Comparison of ENCODE assay signal across 8 cellular contexts in the genomic region with DNA sequence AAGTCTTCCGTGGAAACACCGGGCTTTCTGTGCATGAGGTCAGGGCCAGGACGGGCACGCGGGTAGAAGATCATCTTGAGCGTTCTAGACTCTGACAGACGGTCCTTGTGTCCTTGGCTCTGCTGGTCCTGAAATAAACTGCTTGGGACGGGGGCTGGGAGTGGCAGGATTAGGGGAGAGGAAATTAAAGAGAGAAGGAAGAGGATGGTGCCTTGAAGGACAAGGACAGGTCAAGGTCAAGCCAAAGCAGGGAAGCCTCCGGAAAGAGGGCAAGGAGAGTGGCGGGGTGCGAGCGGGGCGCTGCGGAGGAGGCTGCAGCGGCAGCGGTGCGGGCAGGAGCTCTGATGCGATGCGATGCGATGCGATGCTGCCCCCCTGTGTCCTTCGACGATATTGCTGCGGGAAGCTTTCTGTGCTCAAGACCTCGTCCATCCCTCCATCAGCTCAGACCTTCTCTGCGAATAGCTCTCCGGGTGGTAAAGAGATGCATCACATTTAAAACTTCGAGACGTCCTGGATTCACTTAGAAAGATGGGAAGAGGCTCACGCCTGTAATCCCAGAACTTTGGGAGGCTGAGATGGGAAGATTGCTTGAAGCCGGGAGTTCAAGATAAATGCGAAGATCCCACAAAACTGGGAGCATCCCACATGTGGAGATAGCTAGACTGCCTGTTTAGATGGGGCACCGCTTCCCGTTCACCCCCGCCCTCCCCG.
DNase-seq lines count a peak whose midpoint lies in the region; ATAC-seq and TF ChIP-seq lines count a peak whose summit lies in the region.

No MANE protein-coding gene starts in this region.

- no peak overlapping the region for H3K4me3 ChIP-seq in BJ (ENCODE audit: low read depth, low read length)
- no peak overlapping the region for H3K4me3 ChIP-seq in Jurkat, Clone E6-1 (ENCODE audit: low read length)
- H3K4me3 ChIP-seq in RWPE2 (ENCODE audit: severe bottlenecking) = no peak overlapping the region
- no peak overlapping the region for H3K4me3 ChIP-seq in right lobe of liver

- H3K36me3 ChIP-seq in BJ (ENCODE audit: control insufficient read depth, insufficient read depth, low read length) (no peaks in the 10 kb centered on the region), RWPE2 (ENCODE audit: low read depth) (no peaks in the 10 kb centered on the region), right lobe of liver (no peaks in the 10 kb centered on the region)

- peaks cover 11% of the 10 kb centered on the region for H3K4me1 Mint-ChIP-seq in chondrocyte (ENCODE audit: low read depth)
- no peaks in the 10 kb centered on the region for H3K4me1 Mint-ChIP-seq in stimulated activated naive B cell treated with anti-CD40 and anti-IgM and Interleukin-4, amounts not matched to agents 10 μg/mL and 1 μg/mL and 100 μg/mL, for 72 hours

- ATAC-seq in GM19035 (IDR thresholded peaks at IDR 0.05; ENCODE audit: unreplicated experiment) (peak; percentile 53), RWPE2 (ENCODE audit: low read depth) (peak; percentile 81), right lobe of liver (peak; percentile 82 to 86 (median 84)), HG03457 (IDR thresholded peaks at IDR 0.05; ENCODE audit: unreplicated experiment) (no peak)
- ATAC-seq in stimulated activated naive B cell treated with anti-CD40 and anti-IgM and Interleukin-4, amounts not matched to agents 10 μg/mL and 1 μg/mL and 100 μg/mL, for 72 hours (replicated peaks) = peak; percentile 70 to 73

- H3K4me3 Mint-ChIP-seq in chondrocyte (ENCODE audit: unreplicated experiment) = no peak overlapping the region
- no peak overlapping the region for H3K4me3 Mint-ChIP-seq in stimulated activated naive B cell treated with anti-CD40 and anti-IgM and Interleukin-4, amounts not matched to agents 10 μg/mL and 1 μg/mL and 100 μg/mL, for 72 hours

- H3K27me3 ChIP-seq in BJ (ENCODE audit: control insufficient read depth, insufficient read depth, low read length) = no peaks in the 10 kb centered on the region
- peaks cover 23% of the 10 kb centered on the region for H3K27me3 ChIP-seq in RWPE2 (ENCODE audit: insufficient read depth, poor library complexity, severe bottlenecking)
- no peaks in the 10 kb centered on the region for H3K27me3 ChIP-seq in right lobe of liver

- no peak overlapping the region for H3K27ac Mint-ChIP-seq in chondrocyte (ENCODE audit: unreplicated experiment)
- no peak overlapping the region for H3K27ac Mint-ChIP-seq in stimulated activated naive B cell treated with anti-CD40 and anti-IgM and Interleukin-4, amounts not matched to agents 10 μg/mL and 1 μg/mL and 100 μg/mL, for 72 hours

- no peaks in the 10 kb centered on the region for H3K36me3 Mint-ChIP-seq in chondrocyte (ENCODE audit: low read depth)
- no peaks in the 10 kb centered on the region for H3K36me3 Mint-ChIP-seq in stimulated activated naive B cell treated with anti-CD40 and anti-IgM and Interleukin-4, amounts not matched to agents 10 μg/mL and 1 μg/mL and 100 μg/mL, for 72 hours

- no peaks in the 10 kb centered on the region for H3K4me1 ChIP-seq in RWPE2 (ENCODE audit: insufficient read depth, poor library complexity, severe bottlenecking)
- no peaks in the 10 kb centered on the region for H3K4me1 ChIP-seq in right lobe of liver

- DNase-seq in BJ (ENCODE audit: low read depth) (no peak), RWPE2 (ENCODE audit: low spot score) (no peak), chondrocyte (ENCODE audit: low spot score) (no peak), right lobe of liver (peak in 1 of 3 donors; percentile 41)
- peak; percentile 28 for DNase-seq in Jurkat, Clone E6-1 (ENCODE audit: low read depth, low spot score)
- DNase-seq in stimulated activated naive B cell treated with anti-CD40 and anti-IgM and Interleukin-4, amounts not matched to agents 10 μg/mL and 1 μg/mL and 100 μg/mL, for 72 hours = peak; percentile 31

- POLR2A ChIA-PET in BJ (lab: Charles Lee) = no interaction called here

- intact Hi-C loops in right lobe of liver (cut with DNase I) = no loop called here

- CTCF ChIA-PET in BJ (lab: Yijun Ruan, JAX) = no interaction called here

- H3K27me3 Mint-ChIP-seq in chondrocyte (ENCODE audit: low read depth) = peaks cover 20% of the 10 kb centered on the region
- H3K27me3 Mint-ChIP-seq in stimulated activated naive B cell treated with anti-CD40 and anti-IgM and Interleukin-4, amounts not matched to agents 10 μg/mL and 1 μg/mL and 100 μg/mL, for 72 hours = peaks cover 0 to 4% of the 10 kb centered on the region in 2 donors

- no peaks in the 10 kb centered on the region for H3K9me3 Mint-ChIP-seq in chondrocyte (ENCODE audit: low read depth)
- H3K9me3 Mint-ChIP-seq in stimulated activated naive B cell treated with anti-CD40 and anti-IgM and Interleukin-4, amounts not matched to agents 10 μg/mL and 1 μg/mL and 100 μg/mL, for 72 hours = no peaks in the 10 kb centered on the region

- H3K27ac ChIP-seq in RWPE2 (ENCODE audit: poor library complexity, severe bottlenecking) (no peak overlapping the region), right lobe of liver (no peak overlapping the region)

- TF ChIP-seq POLR2A in right lobe of liver (IDR thresholded peaks at IDR 0.05) = no peak

- H3K9me3 ChIP-seq in RWPE2 (ENCODE audit: severe bottlenecking) = no peaks in the 10 kb centered on the region
- H3K9me3 ChIP-seq in right lobe of liver = no peaks in the 10 kb centered on the region

- WGBS in right lobe of liver (ENCODE audit: insufficient coverage, low coverage, low lambda C conversion rate, missing lambda C conversion rate) = 9% methylated on average over 28 of the region's 36 CpGs

- peak; percentile 38 for TF ChIP-seq CTCF in BJ (IDR thresholded peaks at IDR 0.05; ENCODE audit: insufficient read depth, low read depth, low read length)
- TF ChIP-seq CTCF in RWPE2 (IDR thresholded peaks at IDR 0.05; ENCODE audit: poor library complexity, severe bottlenecking) = peak; percentile 85
- TF ChIP-seq CTCF in chondrocyte (IDR thresholded peaks at IDR 0.05) = peak; percentile 84
- peak; percentile 43 to 63 (median 58) for TF ChIP-seq CTCF in right lobe of liver (IDR thresholded peaks at IDR 0.05)

Comparison
In these comparisons a context has a peak if more than half of its experiments do, and no peak if none do; other contexts are left out.
1. DNase-seq: peak in Jurkat, Clone E6-1 (single experiment) and stimulated activated naive B cell treated with anti-CD40 and anti-IgM and Interleukin-4, amounts not matched to agents 10 μg/mL and 1 μg/mL and 100 μg/mL, for 72 hours (single experiment); none in BJ (single experiment), RWPE2 (single experiment) and chondrocyte (single experiment).
2. Peak in every context shown above with its lines, with median percentiles within 50 percentile points of each other: CTCF ChIP-seq.